ENCODE assay signal across 7 cellular contexts in the genomic region with DNA sequence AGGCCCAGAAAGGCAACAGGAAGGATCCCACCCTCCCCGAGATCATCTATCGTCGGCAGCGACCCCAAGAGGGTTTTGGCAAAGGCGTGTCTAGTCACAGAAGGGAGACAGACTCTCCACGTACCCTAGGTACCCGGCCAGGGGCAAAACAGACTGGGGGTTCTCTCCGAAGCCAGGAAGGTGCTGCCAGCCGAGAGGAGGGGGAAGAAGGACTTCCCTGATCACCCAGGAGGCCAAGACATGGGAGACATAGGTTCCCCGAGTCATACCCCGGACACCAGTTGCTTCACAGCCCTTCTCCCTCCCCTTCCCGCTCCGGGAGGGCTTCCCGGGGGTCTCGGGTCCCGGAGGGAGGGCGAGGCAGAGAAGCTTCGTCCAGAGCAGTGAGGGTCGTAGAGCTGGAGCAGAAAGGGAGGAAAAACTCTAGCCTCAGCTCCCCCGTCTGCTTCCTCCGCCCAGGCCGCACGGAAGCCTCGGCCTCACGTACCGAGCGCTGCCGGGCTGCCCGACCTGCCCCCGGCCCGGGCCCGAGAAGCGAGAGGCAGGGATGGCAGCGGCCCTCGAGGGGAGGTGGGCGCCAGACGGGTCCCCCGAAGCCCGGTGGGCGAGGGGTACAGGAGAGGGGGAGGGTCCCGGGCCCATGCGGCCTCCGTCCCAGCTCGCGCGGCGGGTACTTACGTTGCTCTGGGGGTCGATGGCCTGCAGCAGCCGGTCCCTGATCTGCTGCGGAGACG.
DNase-seq lines count a peak whose midpoint lies in the region; ATAC-seq and TF ChIP-seq lines count a peak whose summit lies in the region.

No MANE protein-coding gene starts in this region.

- H3F3A ChIP-seq in Loucy (ENCODE audit: low read depth): peaks cover 6% of the 10 kb centered on the region; the same call in 1 of the 2 replicates

- no peak for TF ChIP-seq CTCF in Loucy (conservative IDR thresholded peaks at IDR 0.05; ENCODE audit: low read length)

- H3K4me1 Mint-ChIP-seq in activated naive CD8-positive, alpha-beta T cell treated with anti-CD3 and anti-CD28 coated beads, Interleukin-2, amount 50 U/mL, for 24 hours: peaks cover 43% of the 10 kb centered on the region
- peaks cover 51% of the 10 kb centered on the region for H3K4me1 Mint-ChIP-seq in stimulated activated memory B cell treated with anti-CD40 and anti-IgM and Interleukin-4, amounts not matched to agents 10 μg/mL and 1 μg/mL and 100 μg/mL, for 72 hours

- H3K9me2 ChIP-seq in Loucy (replicated peaks; ENCODE audit: low read depth, low read length): no peaks in the 10 kb centered on the region

- H3K27ac ChIP-seq in iPS-18a (ENCODE audit: low read length): no peak overlapping the region

- peaks cover 32% of the 10 kb centered on the region for H3K36me3 Mint-ChIP-seq in activated naive CD8-positive, alpha-beta T cell treated with anti-CD3 and anti-CD28 coated beads, Interleukin-2, amount 50 U/mL, for 24 hours (ENCODE audit: low read depth)
- peaks cover 31% of the 10 kb centered on the region for H3K36me3 Mint-ChIP-seq in stimulated activated memory B cell treated with anti-CD40 and anti-IgM and Interleukin-4, amounts not matched to agents 10 μg/mL and 1 μg/mL and 100 μg/mL, for 72 hours

- peak overlapping the region; percentile 94 for H3K9ac ChIP-seq in Loucy (ENCODE audit: low read depth, low read length, poor library complexity, severe bottlenecking)
- peak overlapping the region; percentile 50 for H3K9ac ChIP-seq in iPS-18a (ENCODE audit: low read length)

- H3K4me1 ChIP-seq in Loucy (ENCODE audit: insufficient read depth, low read length, poor library complexity, severe bottlenecking) (peaks cover 46% of the 10 kb centered on the region), iPS-18a (ENCODE audit: control insufficient read depth, low read depth, low read length) (peaks cover 10% of the 10 kb centered on the region)

- H3K4me2 ChIP-seq in Loucy (ENCODE audit: low read depth, low read length, poor library complexity, severe bottlenecking): peak overlapping the region; percentile 89

- peaks cover 46% of the 10 kb centered on the region for H4K20me1 ChIP-seq in Loucy (ENCODE audit: insufficient read depth, low read length, poor library complexity, severe bottlenecking)

- H3K4me3 Mint-ChIP-seq in activated naive CD8-positive, alpha-beta T cell treated with anti-CD3 and anti-CD28 coated beads, Interleukin-2, amount 50 U/mL, for 24 hours: peak overlapping the region; percentile 96
- H3K4me3 Mint-ChIP-seq in stimulated activated memory B cell treated with anti-CD40 and anti-IgM and Interleukin-4, amounts not matched to agents 10 μg/mL and 1 μg/mL and 100 μg/mL, for 72 hours: peak overlapping the region; percentile 98

- H3K9me3 Mint-ChIP-seq in activated naive CD8-positive, alpha-beta T cell treated with anti-CD3 and anti-CD28 coated beads, Interleukin-2, amount 50 U/mL, for 24 hours: no peaks in the 10 kb centered on the region
- no peaks in the 10 kb centered on the region for H3K9me3 Mint-ChIP-seq in stimulated activated memory B cell treated with anti-CD40 and anti-IgM and Interleukin-4, amounts not matched to agents 10 μg/mL and 1 μg/mL and 100 μg/mL, for 72 hours

- no peaks in the 10 kb centered on the region for H3K9me3 ChIP-seq in Loucy (ENCODE audit: insufficient read depth, low read depth, low read length)
- no peaks in the 10 kb centered on the region for H3K9me3 ChIP-seq in iPS-18a (ENCODE audit: control insufficient read depth, low read depth, low read length)

- H3K4me3 ChIP-seq in Loucy (ENCODE audit: low read length, poor library complexity, severe bottlenecking) (peak overlapping the region; percentile 98), iPS-18a (ENCODE audit: low read length) (peak overlapping the region; percentile 61)

- H2AFZ ChIP-seq in Loucy (ENCODE audit: low read length): no peak overlapping the region

- H3K27me3 ChIP-seq in Loucy (ENCODE audit: insufficient read depth, low read length, poor library complexity, severe bottlenecking) (no peaks in the 10 kb centered on the region), iPS-18a (ENCODE audit: control insufficient read depth, insufficient read depth, low read length) (no peaks in the 10 kb centered on the region)

- H3K36me3 ChIP-seq in Loucy (ENCODE audit: insufficient read depth, low read length) (peaks cover 10% of the 10 kb centered on the region; the same call in 1 of the 2 replicates), iPS-18a (ENCODE audit: control insufficient read depth, low read depth, low read length) (peaks cover 10% of the 10 kb centered on the region)

- H3K27ac Mint-ChIP-seq in activated naive CD8-positive, alpha-beta T cell treated with anti-CD3 and anti-CD28 coated beads, Interleukin-2, amount 50 U/mL, for 24 hours: peak overlapping the region; percentile 86
- peak overlapping the region; percentile 94 for H3K27ac Mint-ChIP-seq in stimulated activated memory B cell treated with anti-CD40 and anti-IgM and Interleukin-4, amounts not matched to agents 10 μg/mL and 1 μg/mL and 100 μg/mL, for 72 hours

- H3K79me2 ChIP-seq in Loucy (ENCODE audit: insufficient read depth, low read length): peaks cover 57% of the 10 kb centered on the region

- peak; percentile 2 for ATAC-seq in GM19023 (IDR thresholded peaks at IDR 0.05; ENCODE audit: unreplicated experiment)
- ATAC-seq in activated naive CD8-positive, alpha-beta T cell treated with anti-CD3 and anti-CD28 coated beads, Interleukin-2, amount 50 U/mL, for 24 hours: no peak
- ATAC-seq in stimulated activated memory B cell treated with anti-CD40 and anti-IgM and Interleukin-4, amounts not matched to agents 10 μg/mL and 1 μg/mL and 100 μg/mL, for 72 hours: peak; percentile 21
- no peak for ATAC-seq in HG03045 (IDR thresholded peaks at IDR 0.05; ENCODE audit: unreplicated experiment)

- peaks cover 2% of the 10 kb centered on the region for H3K27me3 Mint-ChIP-seq in activated naive CD8-positive, alpha-beta T cell treated with anti-CD3 and anti-CD28 coated beads, Interleukin-2, amount 50 U/mL, for 24 hours
- no peaks in the 10 kb centered on the region for H3K27me3 Mint-ChIP-seq in stimulated activated memory B cell treated with anti-CD40 and anti-IgM and Interleukin-4, amounts not matched to agents 10 μg/mL and 1 μg/mL and 100 μg/mL, for 72 hours

- peak; percentile 16 for DNase-seq in activated naive CD8-positive, alpha-beta T cell treated with anti-CD3 and anti-CD28 coated beads, Interleukin-2, amount 50 U/mL, for 24 hours
- DNase-seq in HPDE6-E6E7 (ENCODE audit: extremely low spot score): no peak

Comparison
In these comparisons a context has a peak if more than half of its experiments do, and no peak if none do; other contexts are left out.
1. ATAC-seq: peak in GM19023 (single experiment) and stimulated activated memory B cell treated with anti-CD40 and anti-IgM and Interleukin-4, amounts not matched to agents 10 μg/mL and 1 μg/mL and 100 μg/mL, for 72 hours (single experiment); none in activated naive CD8-positive, alpha-beta T cell treated with anti-CD3 and anti-CD28 coated beads, Interleukin-2, amount 50 U/mL, for 24 hours (single experiment) and HG03045 (single experiment).